Comparison of ENCODE assay signal across 1 cellular context in genomic region chr5:69493235-69493925, GRCh38.
TF ChIP-seq lines count a peak whose summit lies in the region.

No MANE protein-coding gene starts in this region.

TF ChIP-seq in HepG2, 621 proteins besides CTCF, POLR2A, EP300 and RAD21 (continued from another document and continues in another):
- TF ChIP-seq MBNL3 (CRISPR knock-in tag; conservative IDR thresholded peaks at IDR 0.05) (no peak), TFDP2 (CRISPR knock-in tag; IDR thresholded peaks at IDR 0.05) (peak; percentile 53; the same call in 1 of the 2 replicates), ZMYM4 (CRISPR knock-in tag; IDR thresholded peaks at IDR 0.05) (peak; percentile 45; the same call in 1 of the 2 replicates), FOXJ3 (CRISPR knock-in tag; IDR thresholded peaks at IDR 0.05; ENCODE audit: borderline replicate concordance) (no peak), THAP7 (CRISPR knock-in tag; IDR thresholded peaks at IDR 0.05) (0 out of 2 replicates have a peak, but pooled peaks have one; percentile 62), NR1H2 (CRISPR knock-in tag; IDR thresholded peaks at IDR 0.05; ENCODE audit: borderline replicate concordance, low read depth) (peak; percentile 68; the same call in 1 of the 2 replicates), ZNF546 (CRISPR knock-in tag; conservative IDR thresholded peaks at IDR 0.05) (0 out of 2 replicates have a peak, but pooled peaks have one; percentile 61), ZNF564 (CRISPR knock-in tag; IDR thresholded peaks at IDR 0.05) (0 out of 2 replicates have a peak, but pooled peaks have one; percentile 36), FOXO1 (CRISPR knock-in tag; IDR thresholded peaks at IDR 0.05) (peak; percentile 36; the same call in 1 of the 2 replicates), XBP1 (CRISPR knock-in tag; IDR thresholded peaks at IDR 0.05) (no peak), ZNF431 (CRISPR knock-in tag; IDR thresholded peaks at IDR 0.05; ENCODE audit: borderline replicate concordance, low read depth) (peak; percentile 78; the same call in 1 of the 2 replicates), ZBTB20 (CRISPR knock-in tag; IDR thresholded peaks at IDR 0.05; ENCODE audit: borderline replicate concordance, low read depth) (peak; percentile 6; the same call in 1 of the 2 replicates), MAX (IDR thresholded peaks at IDR 0.05) (peak; percentile 81), BRCA1 (CRISPR knock-in tag; IDR thresholded peaks at IDR 0.05) (no peak), KDM5B (CRISPR knock-in tag; IDR thresholded peaks at IDR 0.05; ENCODE audit: borderline replicate concordance) (peak; percentile 22; the same call in 1 of the 2 replicates), MYC (CRISPR knock-in tag; IDR thresholded peaks at IDR 0.05; ENCODE audit: borderline replicate concordance) (peak; percentile 77; the same call in 1 of the 2 replicates), CHCHD3 (CRISPR knock-in tag; IDR thresholded peaks at IDR 0.05) (no peak), ZNF784 (CRISPR knock-in tag; IDR thresholded peaks at IDR 0.05; ENCODE audit: borderline replicate concordance) (peak; percentile 30; the same call in 1 of the 2 replicates), REL (CRISPR knock-in tag; conservative IDR thresholded peaks at IDR 0.05) (no peak; the same call in 1 of the 2 replicates), TAF1 (CRISPR knock-in tag; IDR thresholded peaks at IDR 0.05) (peak; percentile 36; the same call in 1 of the 2 replicates), JARID2 (CRISPR knock-in tag; IDR thresholded peaks at IDR 0.05; ENCODE audit: insufficient replicate concordance) (no peak), ZNF382 (CRISPR knock-in tag; IDR thresholded peaks at IDR 0.05; ENCODE audit: borderline replicate concordance) (no peak), RFXAP (CRISPR knock-in tag; IDR thresholded peaks at IDR 0.05; ENCODE audit: borderline replicate concordance) (peak; percentile 60; the same call in 1 of the 2 replicates), ZNF670 (CRISPR knock-in tag; IDR thresholded peaks at IDR 0.05; ENCODE audit: borderline replicate concordance) (0 out of 2 replicates have a peak, but pooled peaks have one; percentile 10), MXD1 (CRISPR knock-in tag; IDR thresholded peaks at IDR 0.05) (peak; percentile 37; the same call in 1 of the 2 replicates), ZNF749 (CRISPR knock-in tag; IDR thresholded peaks at IDR 0.05; ENCODE audit: borderline replicate concordance) (0 out of 2 replicates have a peak, but pooled peaks have one; percentile 56), IRF9 (CRISPR knock-in tag; IDR thresholded peaks at IDR 0.05; ENCODE audit: borderline replicate concordance) (no peak), MEIS2 (CRISPR knock-in tag; IDR thresholded peaks at IDR 0.05) (peak; percentile 48; the same call in 1 of the 2 replicates), MED1 (CRISPR knock-in tag; IDR thresholded peaks at IDR 0.05) (0 out of 2 replicates have a peak, but pooled peaks have one; percentile 18), RBFOX2 (IDR thresholded peaks at IDR 0.05; ENCODE audit: low read depth, low read length) (peak; percentile 79), ZNF691 (CRISPR knock-in tag; IDR thresholded peaks at IDR 0.05; ENCODE audit: borderline replicate concordance, low read depth) (0 out of 2 replicates have a peak, but pooled peaks have one; percentile 68), ATF3 (CRISPR knock-in tag; IDR thresholded peaks at IDR 0.05) (0 out of 2 replicates have a peak, but pooled peaks have one; percentile 25), ZNF335 (CRISPR knock-in tag; IDR thresholded peaks at IDR 0.05) (no peak), PHF8 (CRISPR knock-in tag; IDR thresholded peaks at IDR 0.05) (peak; percentile 68), TSC22D2 (CRISPR knock-in tag; IDR thresholded peaks at IDR 0.05; ENCODE audit: borderline replicate concordance) (0 out of 2 replicates have a peak, but pooled peaks have one; percentile 9), NFE2 (CRISPR knock-in tag; IDR thresholded peaks at IDR 0.05) (no peak), ZNF616 (CRISPR knock-in tag; IDR thresholded peaks at IDR 0.05; ENCODE audit: low read depth) (0 out of 2 replicates have a peak, but pooled peaks have one; percentile 24), ZNF768 (CRISPR knock-in tag; IDR thresholded peaks at IDR 0.05) (peak; percentile 32; the same call in 1 of the 2 replicates), ZBTB40 (IDR thresholded peaks at IDR 0.05) (no peak), ZBTB40 (CRISPR knock-in tag; IDR thresholded peaks at IDR 0.05) (peak; percentile 25; the same call in 1 of the 2 replicates), ZFP37 (CRISPR knock-in tag; IDR thresholded peaks at IDR 0.05; ENCODE audit: borderline replicate concordance) (0 out of 2 replicates have a peak, but pooled peaks have one; percentile 25), ZNF574 (CRISPR knock-in tag; IDR thresholded peaks at IDR 0.05) (peak; percentile 43)
